ENCODE assay signal across 14 cellular contexts in genomic region chrX:112643721-112644120, GRCh38. TPM values are rescaled to one million over a fixed set of nuclear protein-coding genes. Genes with fewer than 3 reads are reported as not detected.
DNase-seq lines count a peak whose midpoint lies in the region; ATAC-seq and TF ChIP-seq lines count a peak whose summit lies in the region.
"Had no signal": no experiment of that assay in that cellular context is flagged by ENCODE, and none has a peak within 500 bp of the region (broad histone marks: within the 10 kb centered on the region; RNA-seq: fewer than 3 reads in every experiment).

No MANE protein-coding gene starts in this region.

- H3K27me3 Mint-ChIP-seq in activated T-cell treated with anti-CD3 and anti-CD28 coated beads, Interleukin-2, amount 50 U/mL, for 72 hours (ENCODE audit: low read depth), result peaks cover 34% of the 10 kb centered on the region
- no peaks in the 10 kb centered on the region for H3K27me3 Mint-ChIP-seq in CD4-positive, alpha-beta T cell

- peak in 1 of 2 donors; percentile 42 for DNase-seq in activated T-cell treated with anti-CD3 and anti-CD28 coated beads, Interleukin-2, amount 50 U/mL, for 72 hours
- DNase-seq in NCI-H2171 (lab: John Stamatoyannopoulos, UW) (no peak), globus pallidus (ENCODE audit: low spot score) (no peak)
- no peak for DNase-seq in CD4-positive, alpha-beta T cell
- DNase-seq: activated CD4-positive, alpha-beta T cell treated with anti-CD3 and anti-CD28 coated beads, Interleukin-2, amount 50 U/mL, for 1 hour; CD4-positive, alpha-beta memory T cell; NCI-H187 treated with DMSO at 0.1 percent for 48 hours; stimulated activated naive CD4-positive, alpha-beta T cell treated with Interleukin-2 at 50 U/mL for 16 hours had no signal

- H3K9me3 ChIP-seq in CD4-positive, alpha-beta T cell (ENCODE audit: control insufficient read depth, low read length), result no peaks in the 10 kb centered on the region

- ATAC-seq in GM18858 (IDR thresholded peaks at IDR 0.05; ENCODE audit: unreplicated experiment), result peak; percentile 66
- peak; percentile 66 for ATAC-seq in GM21367 (IDR thresholded peaks at IDR 0.05; ENCODE audit: unreplicated experiment)
- peak; percentile 90 for ATAC-seq in HG03025 (IDR thresholded peaks at IDR 0.05; ENCODE audit: low FRiP score, unreplicated experiment)
- ATAC-seq in activated T-cell treated with anti-CD3 and anti-CD28 coated beads, Interleukin-2, amount 50 U/mL, for 72 hours (replicated peaks in 1 of 2), result peak; percentile 86 to 87
- no peak for ATAC-seq in CD4-positive, alpha-beta T cell (ENCODE audit: poor library complexity)
- ATAC-seq in SK-N-SH treated with all-trans-retinoic acid at 6 μM for 48 hours, result no peak
- ATAC-seq: Right ventricle myocardium inferior had no signal

- no peak overlapping the region for H3K4me3 Mint-ChIP-seq in activated T-cell treated with anti-CD3 and anti-CD28 coated beads, Interleukin-2, amount 50 U/mL, for 72 hours
- no peak overlapping the region for H3K4me3 Mint-ChIP-seq in CD4-positive, alpha-beta T cell
- H3K4me3 Mint-ChIP-seq: CD4-positive, alpha-beta memory T cell had no signal

- no peak overlapping the region for H3K27ac Mint-ChIP-seq in activated T-cell treated with anti-CD3 and anti-CD28 coated beads, Interleukin-2, amount 50 U/mL, for 72 hours
- H3K27ac Mint-ChIP-seq in CD4-positive, alpha-beta T cell, result no peak overlapping the region

- peaks cover 33% of the 10 kb centered on the region for H3K4me1 Mint-ChIP-seq in activated T-cell treated with anti-CD3 and anti-CD28 coated beads, Interleukin-2, amount 50 U/mL, for 72 hours (ENCODE audit: low read depth)
- no peaks in the 10 kb centered on the region for H3K4me1 Mint-ChIP-seq in CD4-positive, alpha-beta T cell (ENCODE audit: low read depth)

- TF ChIP-seq CTCF in CD4-positive, alpha-beta T cell (IDR thresholded peaks at IDR 0.05), result no peak

- intact Hi-C loops in CD4-positive, alpha-beta T cell (cut with DNase I, micrococcal nuclease), result no loop called here

- H3K27ac ChIP-seq in CD4-positive, alpha-beta T cell (ENCODE audit: low read depth, low read length), result no peak overlapping the region

- peaks cover 0 to 2% of the 10 kb centered on the region in 2 donors for H3K36me3 Mint-ChIP-seq in activated T-cell treated with anti-CD3 and anti-CD28 coated beads, Interleukin-2, amount 50 U/mL, for 72 hours (ENCODE audit: insufficient read depth in 2 of 2)
- H3K36me3 Mint-ChIP-seq in CD4-positive, alpha-beta T cell (ENCODE audit: low read depth), result no peaks in the 10 kb centered on the region
- H3K36me3 Mint-ChIP-seq: CD4-positive, alpha-beta memory T cell had no signal

- peaks cover 0 to 1% of the 10 kb centered on the region in 2 donors for H3K9me3 Mint-ChIP-seq in activated T-cell treated with anti-CD3 and anti-CD28 coated beads, Interleukin-2, amount 50 U/mL, for 72 hours
- H3K9me3 Mint-ChIP-seq in CD4-positive, alpha-beta T cell, result no peaks in the 10 kb centered on the region

- CTCF ChIA-PET in CD4-positive, alpha-beta T cell (lab: Charles Lee), result interaction anchor here (1.1 kb wide), 1 partner anchor 12 kb away, joined by 3 read pairs; no protein-coding TSS in a partner anchor

- no peaks in the 10 kb centered on the region for H3K27me3 ChIP-seq in CD4-positive, alpha-beta T cell (ENCODE audit: control insufficient read depth, insufficient read depth, low read length)

- POLR2A ChIA-PET in CD4-positive, alpha-beta T cell (lab: Charles Lee), result no interaction called here

TF ChIP-seq in SK-N-SH treated with all-trans-retinoic acid at 6 μM for 48 hours, 23 proteins besides CTCF, POLR2A, EP300 and RAD21:
- TF ChIP-seq TCF4 (CRISPR knock-in tag; IDR thresholded peaks at IDR 0.05; ENCODE audit: borderline replicate concordance) (no peak), ISL1 (CRISPR knock-in tag; IDR thresholded peaks at IDR 0.05) (no peak), PPARA (CRISPR knock-in tag; IDR thresholded peaks at IDR 0.05; ENCODE audit: borderline replicate concordance) (no peak), POU6F1 (CRISPR knock-in tag; IDR thresholded peaks at IDR 0.05; ENCODE audit: borderline replicate concordance, low read depth) (no peak), TOX (CRISPR knock-in tag; IDR thresholded peaks at IDR 0.05; ENCODE audit: borderline replicate concordance) (no peak), SNAI2 (CRISPR knock-in tag; IDR thresholded peaks at IDR 0.05) (no peak), RARB (CRISPR knock-in tag; IDR thresholded peaks at IDR 0.05) (no peak), ESRRG (CRISPR knock-in tag; IDR thresholded peaks at IDR 0.05) (no peak), PATZ1 (CRISPR knock-in tag; IDR thresholded peaks at IDR 0.05; ENCODE audit: borderline replicate concordance) (no peak), ZC3H10 (CRISPR knock-in tag; IDR thresholded peaks at IDR 0.05) (no peak)
TF ChIP-seq in SK-N-SH treated with all-trans-retinoic acid at 6 μM for 48 hours: peak in this region for 0.

RNA-seq across cellular contexts. Expression of gene LHFPL1, which starts 36.0 kb away (rescaled TPM):
- under 1 TPM in 1 of 2 donors, not detected in 1; 0.28 TPM for total RNA-seq in activated T-cell treated with anti-CD3 and anti-CD28 coated beads, Interleukin-2, amount 50 U/mL, for 72 hours
- total RNA-seq in CD4-positive, alpha-beta T cell, result under 1 TPM in 1 of 2 experiments, not detected in 1; 0.34 TPM
- total RNA-seq: endothelial cell of umbilical vein had no signal

Comparison
In these comparisons a context has a peak if more than half of its experiments do, and no peak if none do; other contexts are left out.
1. ATAC-seq: peak in GM18858 (single experiment), GM21367 (single experiment), HG03025 (single experiment) and activated T-cell treated with anti-CD3 and anti-CD28 coated beads, Interleukin-2, amount 50 U/mL, for 72 hours (2 of 2); none in CD4-positive, alpha-beta T cell (single experiment) and SK-N-SH treated with all-trans-retinoic acid at 6 μM for 48 hours (single experiment).